1 cellular context compared by ENCODE assay signal in genomic region chr11:64317961-64318693, GRCh38.
TF ChIP-seq lines count a peak whose summit lies in the region.

TSS of gene PRDX5 (plus strand) at chr11:64318121. CDS start at chr11:64318216, 95 bp downstream.

TF ChIP-seq in K562, 482 proteins besides CTCF, POLR2A, EP300 and RAD21 (continued from another document and continues in another):
- TF ChIP-seq ZNF512 (tag; IDR thresholded peaks at IDR 0.05) = no peak
- no peak for TF ChIP-seq ZBTB43 (CRISPR knock-in tag; IDR thresholded peaks at IDR 0.05)
- no peak for TF ChIP-seq XRCC4 (IDR thresholded peaks at IDR 0.05; ENCODE audit: extremely low read depth, insufficient read depth, insufficient read length)
- no peak for TF ChIP-seq ZNF561 (CRISPR knock-in tag; conservative IDR thresholded peaks at IDR 0.05)
- no peak for TF ChIP-seq ILF3 (IDR thresholded peaks at IDR 0.05; ENCODE audit: borderline replicate concordance)
- peak; percentile 50; the same call in 1 of the 2 replicates for TF ChIP-seq MBD2 (IDR thresholded peaks at IDR 0.05; ENCODE audit: borderline replicate concordance, low read depth)
- no peak for TF ChIP-seq ZNF217 (CRISPR knock-in tag; IDR thresholded peaks at IDR 0.05)
- peak in 1 of 2 experiments; percentile 48 for TF ChIP-seq AFF1 (IDR thresholded peaks at IDR 0.05; ENCODE audit: low read depth in 1 of 2, partially characterized antibody in 2 of 2)
- peak; percentile 84 for TF ChIP-seq ERF (CRISPR knock-in tag; IDR thresholded peaks at IDR 0.05)
- TF ChIP-seq EP400 (IDR thresholded peaks at IDR 0.05) = no peak; the same call in 1 of the 2 replicates
- 0 out of 2 replicates have a peak, but pooled peaks have one; percentile 41 for TF ChIP-seq ARID4B (CRISPR knock-in tag; IDR thresholded peaks at IDR 0.05)
- peak; percentile 72 for TF ChIP-seq NKRF (IDR thresholded peaks at IDR 0.05; ENCODE audit: borderline replicate concordance)
- peak; percentile 45; the same call in 1 of the 2 replicates for TF ChIP-seq RFX5 (IDR thresholded peaks at IDR 0.05; ENCODE audit: low read depth, low read length)
- TF ChIP-seq WHSC1 (IDR thresholded peaks at IDR 0.05; ENCODE audit: low read length) = no peak
- no peak for TF ChIP-seq NR2C2 (CRISPR knock-in tag; IDR thresholded peaks at IDR 0.05)
- TF ChIP-seq NR2C2 (tag; IDR thresholded peaks at IDR 0.05) = peak; percentile 25; the same call in 1 of the 2 replicates
- TF ChIP-seq ZNF766 (CRISPR knock-in tag; conservative IDR thresholded peaks at IDR 0.05) = no peak
- TF ChIP-seq ZNF318 (IDR thresholded peaks at IDR 0.05; ENCODE audit: borderline replicate concordance in 1 of 2, low read depth in 1 of 2) = no peak
- no peak for TF ChIP-seq FOXM1 (IDR thresholded peaks at IDR 0.05; ENCODE audit: low read depth)
- TF ChIP-seq FOXM1 (CRISPR knock-in tag; IDR thresholded peaks at IDR 0.05; ENCODE audit: low read depth) = peak; percentile 30; the same call in 1 of the 2 replicates
- peak; percentile 95 for TF ChIP-seq ATF3 (IDR thresholded peaks at IDR 0.05)
- 0 out of 2 replicates have a peak, but pooled peaks have one; percentile 48 for TF ChIP-seq ATF3 (CRISPR knock-in tag; conservative IDR thresholded peaks at IDR 0.05)
- TF ChIP-seq EGR1 (conservative IDR thresholded peaks at IDR 0.05) = peak; percentile 47; the same call in 1 of the 2 replicates
- no peak for TF ChIP-seq ZZZ3 (IDR thresholded peaks at IDR 0.05)
- peak; percentile 46; the same call in 1 of the 2 replicates for TF ChIP-seq GATAD2B (IDR thresholded peaks at IDR 0.05; ENCODE audit: borderline replicate concordance)
- TF ChIP-seq CGGBP1 (CRISPR knock-in tag; IDR thresholded peaks at IDR 0.05) = no peak
